Comparison of ENCODE assay signal across 15 cellular contexts in genomic region chr6:111590209-111590955, GRCh38.
DNase-seq lines count a peak whose midpoint lies in the region; ATAC-seq and TF ChIP-seq lines count a peak whose summit lies in the region.
"Had no signal": no experiment of that assay in that cellular context is flagged by ENCODE, and none has a peak within 500 bp of the region (broad histone marks: within the 10 kb centered on the region; RNA-seq: fewer than 3 reads in every experiment).

No MANE protein-coding gene starts in this region.

- H3K4me3 ChIP-seq in brain microvascular endothelial cell (ENCODE audit: low read depth, low read length) (no peak overlapping the region), subcutaneous abdominal adipose tissue (ENCODE audit: low read depth in 1 of 5, low read length in 5 of 5) (no peak overlapping the region)
- H3K4me3 ChIP-seq: K562, ovary had no signal

- H3K27ac ChIP-seq in brain microvascular endothelial cell (peak overlapping the region; percentile 59), layer of hippocampus (ENCODE audit: low read depth, low read length) (peak overlapping the region; percentile 25), subcutaneous abdominal adipose tissue (ENCODE audit: low read depth, low read length) (peak overlapping the region; percentile 94)

- peak overlapping the region in 4 of 5 donors; percentile 4 to 83 (median 42) for H3K9ac ChIP-seq in subcutaneous abdominal adipose tissue (ENCODE audit: low read length in 5 of 5)

- TF ChIP-seq CTCF in brain microvascular endothelial cell (IDR thresholded peaks at IDR 0.05; ENCODE audit: low read depth, low read length, missing control alignments): no peak

- no peak for ATAC-seq in GM18870 (IDR thresholded peaks at IDR 0.05; ENCODE audit: unreplicated experiment)

- H3K27me3 ChIP-seq in brain microvascular endothelial cell (replicated peaks) (no peaks in the 10 kb centered on the region), layer of hippocampus (ENCODE audit: control insufficient read depth, insufficient read depth, low read length) (no peaks in the 10 kb centered on the region), subcutaneous abdominal adipose tissue (ENCODE audit: control insufficient read depth in 5 of 5, insufficient read depth in 4 of 5, low read length in 5 of 5) (no peaks in the 10 kb centered on the region)
- H3K27me3 ChIP-seq: ovary had no signal

- no peaks in the 10 kb centered on the region for H3K9me3 ChIP-seq in subcutaneous abdominal adipose tissue (ENCODE audit: control insufficient read depth in 5 of 5, low read length in 5 of 5)
- H3K9me3 ChIP-seq: ovary had no signal

- H3K4me1 ChIP-seq in subcutaneous abdominal adipose tissue (ENCODE audit: control insufficient read depth in 5 of 5, insufficient read depth in 5 of 5, low read length in 5 of 5): peaks cover 8 to 74% (median 67%) of the 10 kb centered on the region in 5 donors

- H3K36me3 ChIP-seq in brain microvascular endothelial cell (replicated peaks): no peaks in the 10 kb centered on the region
- peaks cover 0 to 6% (median 3%) of the 10 kb centered on the region in 5 donors for H3K36me3 ChIP-seq in subcutaneous abdominal adipose tissue (ENCODE audit: control insufficient read depth in 5 of 5, insufficient read depth in 5 of 5, low read length in 5 of 5)
- H3K36me3 ChIP-seq: ovary had no signal

- in situ Hi-C loops in brain microvascular endothelial cell (cut with HindIII; ENCODE audit: low pct_ligation_motif_present, low sequenced_read_pairs): no loop called here

- DNase-seq in EL: peak; percentile 51
- no peak for DNase-seq in brain microvascular endothelial cell
- DNase-seq in NCI-H526 (lab: John Stamatoyannopoulos, UW): no peak
- no peak for DNase-seq in AG08395 (ENCODE audit: low spot score)
- DNase-seq in NCI-H69 (lab: John Stamatoyannopoulos, UW): no peak
- DNase-seq: activated CD8-positive, alpha-beta memory T cell treated with anti-CD3 and anti-CD28 coated beads, Interleukin-2, amount 50 U/mL, for 48 hours; erythroblast; kidney glomerular epithelial cell; NCI-H2029; ovary; T1000 had no signal

Comparison
In these comparisons a context has a peak if more than half of its experiments do, and no peak if none do; other contexts are left out.
1. H3K27ac ChIP-seq: peak in every context shown above with its lines; median percentile 94 in subcutaneous abdominal adipose tissue; 59 in brain microvascular endothelial cell; 25 in layer of hippocampus.